In genomic region chr2:47112665-47113435, GRCh38 we compare ENCODE assay signal across 30 cellular contexts. TPM values are rescaled to one million over a fixed set of nuclear protein-coding genes. Genes with fewer than 3 reads are reported as not detected.
"Had no signal": no experiment of that assay in that cellular context is flagged by ENCODE, and none has a peak within 500 bp of the region (broad histone marks: within the 10 kb centered on the region; RNA-seq: fewer than 3 reads in every experiment).

No MANE protein-coding gene starts in this region.

- H3K4me1 ChIP-seq: neural progenitor cell, parathyroid adenoma, psoas muscle, spleen, suprapubic skin, testis, tibial artery, transverse colon, upper lobe of right lung, uterus had no signal

- H3K9me3 ChIP-seq: ovary, psoas muscle, spleen, suprapubic skin, testis, tibial artery, transverse colon, upper lobe of right lung, uterus had no signal

- H3K79me2 ChIP-seq: parathyroid adenoma had no signal

- H3K4me2 ChIP-seq: neural progenitor cell, smooth muscle cell had no signal

- H3K9ac ChIP-seq: neural progenitor cell, parathyroid adenoma had no signal

- DNase-seq: natural killer cell; occipital lobe; ovary; posterior cingulate gyrus; psoas muscle; right cardiac atrium; spleen; stimulated activated CD4-positive, alpha-beta T cell treated with anti-CD3 and anti-CD28 coated beads, Interleukin-12 subunit alpha, Interleukin-12 subunit beta, amount 100 ng/mL, for 4 hours; stimulated activated CD4-positive, alpha-beta T cell treated with anti-CD3 and anti-CD28 coated beads, Interleukin-1b, Interleukin-23, amount 100 ng/mL, for 48 hours; stimulated activated CD4-positive, alpha-beta T cell treated with anti-CD3 and anti-CD28 coated beads, Interleukin-4, amount 100 ng/mL, for 1 hour; stimulated activated CD4-positive, alpha-beta T cell treated with anti-CD3 and anti-CD28 coated beads, Interleukin-4, amount 100 ng/mL, for 4 hours; stimulated activated CD8-positive, alpha-beta memory T cell treated with anti-CD3 and anti-CD28 coated beads, Interleukin-4, amount 100 ng/mL, for 48 hours; stimulated activated naive CD4-positive, alpha-beta T cell; stimulated activated naive CD8-positive, alpha-beta T cell treated with anti-CD3 and anti-CD28 coated beads, Interleukin-15, amount 100 ng/mL, for 72 hours; stimulated activated naive CD8-positive, alpha-beta T cell treated with anti-CD3 and anti-CD28 coated beads, Interleukin-15, Interleukin-2, amounts not matched to agents 100 U/mL and 50 U/mL, for 24 hours; substantia nigra; testis; tibial artery; transverse colon; upper lobe of right lung; uterus had no signal

- H3K27me3 ChIP-seq: neural progenitor cell, ovary, spleen, suprapubic skin, testis, tibial artery, transverse colon, upper lobe of right lung, uterus had no signal

- H3K4me3 ChIP-seq: neural progenitor cell, ovary, psoas muscle, skin epidermis, smooth muscle cell, spleen, suprapubic skin, testis, tibial artery, transverse colon, upper lobe of right lung, uterus had no signal

- H3K27ac ChIP-seq: neural progenitor cell, ovary, parathyroid adenoma, psoas muscle, skin epidermis, spleen, suprapubic skin, testis, tibial artery, transverse colon, upper lobe of right lung, uterus had no signal

- H3K36me3 ChIP-seq: neural progenitor cell, ovary, spleen, suprapubic skin, tibial artery, transverse colon, upper lobe of right lung, uterus had no signal

- H2AFZ ChIP-seq: neural progenitor cell, parathyroid adenoma had no signal

- ATAC-seq: natural killer cell; psoas muscle; right cardiac atrium; sciatic nerve; stimulated activated memory B cell treated with anti-CD40 and anti-IgM and Interleukin-4, amounts not matched to agents 10 μg/mL and 1 μg/mL and 100 μg/mL, for 72 hours; stimulated activated naive CD8-positive, alpha-beta T cell treated with anti-CD3 and anti-CD28 coated beads, Interleukin-15, amount 100 ng/mL, for 72 hours; stimulated activated naive CD8-positive, alpha-beta T cell treated with anti-CD3 and anti-CD28 coated beads, Interleukin-15, Interleukin-2, amounts not matched to agents 100 U/mL and 50 U/mL, for 24 hours; upper lobe of right lung had no signal

RNA-seq across cellular contexts. Expression of gene STPG4, which starts 42.3 kb away (rescaled TPM):
- total RNA-seq: psoas muscle, upper lobe of right lung, urinary bladder had no signal
- polyA plus RNA-seq: neural cell, right cardiac atrium, smooth muscle cell had no signal
